In genomic region chrY:8807648-8808408, GRCh38 we compare ENCODE assay signal across 15 cellular contexts.
A peak's percentile ranks its signal among the peaks of the same experiment; 100 is the strongest.
DNase-seq lines count a peak whose midpoint lies in the region; ATAC-seq and TF ChIP-seq lines count a peak whose summit lies in the region.
"Had no signal": no experiment of that assay in that cellular context is flagged by ENCODE, and none has a peak within 500 bp of the region (broad histone marks: within the 10 kb centered on the region; RNA-seq: fewer than 3 reads in every experiment).

No MANE protein-coding gene starts in this region.

- WGBS in GM23248 (ENCODE audit: low coverage in 1 of 2, low lambda C conversion rate in 2 of 2, missing lambda C conversion rate in 2 of 2), 2 experiments, result 46 to 54% methylated on average over 4 to 5 of the region's 5 CpGs

- H4K20me1 ChIP-seq in GM23248 (ENCODE audit: insufficient read depth), result no peaks in the 10 kb centered on the region

- H3F3A ChIP-seq in GM23248 (ENCODE audit: insufficient read depth), result no peaks in the 10 kb centered on the region

- intact Hi-C loops in mucosa of descending colon (cut with DNase I, micrococcal nuclease), result no loop called here

- H3K9me3 ChIP-seq in GM23248 (ENCODE audit: low read depth) (no peaks in the 10 kb centered on the region), SJSA1 (replicated peaks) (no peaks in the 10 kb centered on the region), mucosa of descending colon (no peaks in the 10 kb centered on the region)

- in situ Hi-C loops in GM23248 (cut with MboI), result no loop called here

- no peak for TF ChIP-seq CTCF in mucosa of descending colon (IDR thresholded peaks at IDR 0.05)

- H2AFZ ChIP-seq in ACC112 (ENCODE audit: low read length, unreplicated experiment), result no peak overlapping the region
- H2AFZ ChIP-seq in GM23248, result no peak overlapping the region
- H2AFZ ChIP-seq: GM23338 had no signal

- H3K9me2 ChIP-seq in GM23248 (ENCODE audit: insufficient read depth), result no peaks in the 10 kb centered on the region

- H3K4me3 ChIP-seq in ACC112 (ENCODE audit: low read depth, low read length) (no peak overlapping the region), GM23248 (no peak overlapping the region), SJSA1 (no peak overlapping the region), mucosa of descending colon (no peak overlapping the region)
- H3K4me3 ChIP-seq: GM23338 had no signal

- peak overlapping the region; percentile 62; the same call in 1 of the 2 replicates for H3K27ac ChIP-seq in ACC112 (ENCODE audit: low read depth, low read length)
- no peak overlapping the region for H3K27ac ChIP-seq in GM23248
- H3K27ac ChIP-seq in SJSA1, result peak overlapping the region; percentile 61

- H3K36me3 ChIP-seq in ACC112 (ENCODE audit: insufficient read depth, low read length) (no peaks in the 10 kb centered on the region), GM23248 (ENCODE audit: low read depth) (no peaks in the 10 kb centered on the region), SJSA1 (no peaks in the 10 kb centered on the region), mucosa of descending colon (ENCODE audit: low read depth) (no peaks in the 10 kb centered on the region)

- ATAC-seq in mucosa of descending colon (no peak), GM18498 (IDR thresholded peaks at IDR 0.05; ENCODE audit: unreplicated experiment) (no peak), HG03095 (IDR thresholded peaks at IDR 0.05; ENCODE audit: unreplicated experiment) (no peak)
- ATAC-seq: GM23338 had no signal

- H3K4me2 ChIP-seq in GM23248 (ENCODE audit: unreplicated experiment), result no peak overlapping the region
- H3K4me2 ChIP-seq: GM23338 had no signal

- peaks cover 11% of the 10 kb centered on the region for H3K4me1 ChIP-seq in ACC112 (ENCODE audit: control insufficient read depth, insufficient read depth, low read length, unreplicated experiment)
- H3K4me1 ChIP-seq in GM23248 (ENCODE audit: insufficient read depth), result no peaks in the 10 kb centered on the region
- H3K4me1 ChIP-seq in SJSA1 (replicated peaks), result peaks cover 19% of the 10 kb centered on the region
- H3K4me1 ChIP-seq in mucosa of descending colon (ENCODE audit: low read depth), result no peaks in the 10 kb centered on the region

- no peak overlapping the region for H3K9ac ChIP-seq in GM23248

- H3K27me3 ChIP-seq in ACC112 (ENCODE audit: insufficient read depth, low read length) (no peaks in the 10 kb centered on the region), GM23248 (replicated peaks; ENCODE audit: insufficient read depth) (no peaks in the 10 kb centered on the region), SJSA1 (replicated peaks) (no peaks in the 10 kb centered on the region)

- DNase-seq in GM23248 (peak; percentile 37), SJSA1 (ENCODE audit: low read depth in 1 of 2, low spot score in 2 of 2) (peak in 1 of 2 experiments; percentile 29), mucosa of descending colon (peak in 2 of 3 donors; percentile 13 to 18), middle frontal gyrus (ENCODE audit: extremely low spot score, low spot score) (no peak)
- DNase-seq in activated effector memory CD4-positive, alpha-beta T cell treated with Interleukin-2 at 50 U/mL for 16 hours, result no peak
- DNase-seq: C1 segment of cervical spinal cord, DMS 273 treated with DMSO at 0.1 percent for 48 hours, NCI-H1417, NCI-H2029, NCI-H510A, RPMI8226 had no signal

- no peaks in the 10 kb centered on the region for H3K79me2 ChIP-seq in ACC112 (ENCODE audit: control insufficient read depth, insufficient read depth, low read length, unreplicated experiment)
- H3K79me2 ChIP-seq in GM23248 (ENCODE audit: insufficient read depth), result no peaks in the 10 kb centered on the region

Comparison
In these comparisons a context has a peak if more than half of its experiments do, and no peak if none do; other contexts are left out.
1. DNase-seq: peak in GM23248 (single experiment) and mucosa of descending colon (2 of 3); none in activated effector memory CD4-positive, alpha-beta T cell treated with Interleukin-2 at 50 U/mL for 16 hours (single experiment) and middle frontal gyrus (single experiment).